In genomic region chr17:35476283-35476820, GRCh38 we compare ENCODE assay signal across 19 cellular contexts.
"Had no signal": no experiment of that assay in that cellular context is flagged by ENCODE, and none has a peak within 500 bp of the region (broad histone marks: within the 10 kb centered on the region; RNA-seq: fewer than 3 reads in every experiment).

No MANE protein-coding gene starts in this region.

- H3K27me3 Mint-ChIP-seq: activated CD4-positive, alpha-beta T cell treated with anti-CD3 and anti-CD28 coated beads, Interleukin-2, amount 10 ng/mL, durations not matched to agents 24 days and 14 days; activated T-cell treated with anti-CD3 and anti-CD28 coated beads, Interleukin-2, amount 50 U/mL, for 24 hours had no signal

- H3K27ac Mint-ChIP-seq: activated CD4-positive, alpha-beta T cell treated with anti-CD3 and anti-CD28 coated beads, Interleukin-2, amount 10 ng/mL, durations not matched to agents 24 days and 14 days; activated T-cell treated with anti-CD3 and anti-CD28 coated beads, Interleukin-2, amount 50 U/mL, for 24 hours; naive B cell had no signal

- H3K4me1 ChIP-seq: psoas muscle, SJCRH30, stomach had no signal

- H3K27me3 ChIP-seq: ovary, SJCRH30 had no signal

- H3K4me1 Mint-ChIP-seq: naive B cell had no signal

- H3K4me3 ChIP-seq: cardiac muscle cell, mucosa of descending colon, ovary, psoas muscle, SJCRH30, stomach had no signal

- ATAC-seq: mucosa of descending colon, psoas muscle, right cardiac atrium had no signal

- H3K27ac ChIP-seq: cardiac muscle cell, ovary, psoas muscle, SJCRH30, stomach had no signal

- H3K4me3 Mint-ChIP-seq: activated CD4-positive, alpha-beta T cell treated with anti-CD3 and anti-CD28 coated beads, Interleukin-2, amount 10 ng/mL, durations not matched to agents 24 days and 14 days; activated T-cell treated with anti-CD3 and anti-CD28 coated beads, Interleukin-2, amount 50 U/mL, for 24 hours; naive B cell had no signal

- H3K9me3 ChIP-seq: mucosa of descending colon, ovary, psoas muscle had no signal

- DNase-seq: activated CD4-positive, alpha-beta T cell treated with anti-CD3 and anti-CD28 coated beads, Interleukin-2, amount 10 ng/mL, durations not matched to agents 24 days and 14 days; activated effector memory CD4-positive, alpha-beta T cell treated with Interleukin-2 at 50 U/mL for 16 hours; activated naive CD4-positive, alpha-beta T cell treated with anti-CD3 and anti-CD28 coated beads, Interleukin-2, amount 50 U/mL, for 16 hours; activated T-cell treated with anti-CD3 and anti-CD28 coated beads, Interleukin-2, amount 50 U/mL, for 24 hours; amygdala; dermis blood vessel endothelial cell; effector memory CD4-positive, alpha-beta T cell; mesenchymal stem cell; mucosa of descending colon; naive B cell; ovary; psoas muscle; right cardiac atrium; SJCRH30; stimulated activated CD4-positive, alpha-beta T cell treated with anti-CD3 and anti-CD28 coated beads, Interleukin-2, amount 100 ng/mL, for 24 hours; stomach; T1000; trophoblast cell had no signal

- H3K36me3 ChIP-seq: cardiac muscle cell, ovary, SJCRH30, stomach had no signal
